27 cellular contexts compared by ENCODE assay signal in genomic region chr11:78740175-78741161, GRCh38.
DNase-seq lines count a peak whose midpoint lies in the region; ATAC-seq and TF ChIP-seq lines count a peak whose summit lies in the region.
"Had no signal": no experiment of that assay in that cellular context is flagged by ENCODE, and none has a peak within 500 bp of the region (broad histone marks: within the 10 kb centered on the region; RNA-seq: fewer than 3 reads in every experiment).

No MANE protein-coding gene starts in this region.

- peaks cover 6 to 55% (median 25%) of the 10 kb centered on the region in 3 donors for H3K4me1 ChIP-seq in esophagus squamous epithelium
- H3K4me1 ChIP-seq: breast epithelium, parathyroid adenoma had no signal

- H3K27me3 ChIP-seq in esophagus squamous epithelium, result peaks cover 0 to 15% (median 0%) of the 10 kb centered on the region in 4 donors
- H3K27me3 ChIP-seq: breast epithelium had no signal

- 56 to 57% methylated on average over 12 to 13 of the region's 13 CpGs for WGBS in esophagus squamous epithelium, 2 donors

- H3K9me3 Mint-ChIP-seq in nephron progenitor cell, result no peaks in the 10 kb centered on the region
- H3K9me3 Mint-ChIP-seq: activated naive CD8-positive, alpha-beta T cell treated with anti-CD3 and anti-CD28 coated beads, Interleukin-2, amount 50 U/mL, for 24 hours; CD4-positive, alpha-beta T cell; GM23338; stimulated activated naive B cell treated with anti-CD40 and anti-IgM and Interleukin-4, amounts not matched to agents 10 μg/mL and 1 μg/mL and 100 μg/mL, for 72 hours; T-helper 2 cell treated with Interferon-gamma antibody and Interleukin-4, amounts not matched to agents 5 μg/mL and 100 μg/mL, for 36 hours had no signal

- TF ChIP-seq POLR2A in esophagus squamous epithelium (IDR thresholded peaks at IDR 0.05), result no peak

- H3K27me3 Mint-ChIP-seq in nephron progenitor cell (ENCODE audit: low read depth, poor library complexity), result no peaks in the 10 kb centered on the region
- H3K27me3 Mint-ChIP-seq: activated naive CD8-positive, alpha-beta T cell treated with anti-CD3 and anti-CD28 coated beads, Interleukin-2, amount 50 U/mL, for 24 hours; CD4-positive, alpha-beta T cell had no signal

- H3K27ac Mint-ChIP-seq in nephron progenitor cell, result peak overlapping the region; percentile 77
- H3K27ac Mint-ChIP-seq: activated naive CD8-positive, alpha-beta T cell treated with anti-CD3 and anti-CD28 coated beads, Interleukin-2, amount 50 U/mL, for 24 hours; CD4-positive, alpha-beta T cell; GM23338; naive thymus-derived CD4-positive, alpha-beta T cell; stimulated activated naive B cell treated with anti-CD40 and anti-IgM and Interleukin-4, amounts not matched to agents 10 μg/mL and 1 μg/mL and 100 μg/mL, for 72 hours; T-helper 2 cell treated with Interferon-gamma antibody and Interleukin-4, amounts not matched to agents 5 μg/mL and 100 μg/mL, for 36 hours had no signal

- peak overlapping the region; percentile 9 to 54 (median 28) for H3K27ac ChIP-seq in esophagus squamous epithelium
- H3K27ac ChIP-seq in substantia nigra (ENCODE audit: low read depth, low read length, poor library complexity, severe bottlenecking), result no peak overlapping the region
- H3K27ac ChIP-seq: breast epithelium, parathyroid adenoma, SK-N-MC, WERI-Rb-1 had no signal

- no peak overlapping the region for H3K4me3 Mint-ChIP-seq in nephron progenitor cell
- H3K4me3 Mint-ChIP-seq: activated naive CD8-positive, alpha-beta T cell treated with anti-CD3 and anti-CD28 coated beads, Interleukin-2, amount 50 U/mL, for 24 hours; CD4-positive, alpha-beta T cell; GM23338; naive thymus-derived CD4-positive, alpha-beta T cell; stimulated activated naive B cell treated with anti-CD40 and anti-IgM and Interleukin-4, amounts not matched to agents 10 μg/mL and 1 μg/mL and 100 μg/mL, for 72 hours; T-helper 2 cell treated with Interferon-gamma antibody and Interleukin-4, amounts not matched to agents 5 μg/mL and 100 μg/mL, for 36 hours had no signal

- H3K9me3 ChIP-seq in esophagus squamous epithelium, result no peaks in the 10 kb centered on the region
- H3K9me3 ChIP-seq: breast epithelium had no signal

- intact Hi-C loops in esophagus squamous epithelium (cut with DNase I), result no loop called here

- TF ChIP-seq CTCF in esophagus squamous epithelium (IDR thresholded peaks at IDR 0.05) (no peak), nephron progenitor cell (IDR thresholded peaks at IDR 0.05) (no peak)

- peaks cover 92% of the 10 kb centered on the region for H3K36me3 Mint-ChIP-seq in nephron progenitor cell (ENCODE audit: low read depth)
- H3K36me3 Mint-ChIP-seq: naive thymus-derived CD4-positive, alpha-beta T cell; stimulated activated naive B cell treated with anti-CD40 and anti-IgM and Interleukin-4, amounts not matched to agents 10 μg/mL and 1 μg/mL and 100 μg/mL, for 72 hours had no signal

- DNase-seq in MV-4-11 (lab: John Stamatoyannopoulos, UW) (peak; percentile 24), NCI-H2171 treated with DMSO at 0.1 percent for 48 hours (lab: John Stamatoyannopoulos, UW) (peak; percentile 78), esophagus squamous epithelium (lab: John Stamatoyannopoulos, UW) (no peak), nephron progenitor cell (no peak), substantia nigra (lab: John Stamatoyannopoulos, UW) (no peak)
- DNase-seq: activated CD4-positive, alpha-beta T cell treated with anti-CD3 and anti-CD28 coated beads, Interleukin-2, amount 50 U/mL, for 48 hours; activated effector memory CD4-positive, alpha-beta T cell treated with anti-CD3 and anti-CD28 coated beads, Interleukin-2, amount 50 U/mL, for 16 hours; activated naive CD8-positive, alpha-beta T cell treated with anti-CD3 and anti-CD28 coated beads, Interleukin-2, amount 50 U/mL, for 24 hours; CD4-positive, alpha-beta T cell; cortex of kidney; DMS79; hippocampal formation; MM.1S; naive thymus-derived CD4-positive, alpha-beta T cell; NCI-H2029; NCI-H526 treated with DMSO at 0.1 percent for 48 hours; stimulated activated CD4-positive, alpha-beta T cell treated with anti-CD3 and anti-CD28 coated beads, Interleukin-1b, Interleukin-23, amount 100 ng/mL, for 48 hours; stimulated activated naive B cell treated with anti-CD40 and anti-IgM and Interleukin-4, amounts not matched to agents 10 μg/mL and 1 μg/mL and 100 μg/mL, for 72 hours; WERI-Rb-1 had no signal

- no peak overlapping the region for H3K4me3 ChIP-seq in esophagus squamous epithelium
- H3K4me3 ChIP-seq: breast epithelium, GM12878, GM23338, SK-N-MC had no signal

- peaks cover 14% of the 10 kb centered on the region for H3K4me1 Mint-ChIP-seq in nephron progenitor cell
- H3K4me1 Mint-ChIP-seq: activated naive CD8-positive, alpha-beta T cell treated with anti-CD3 and anti-CD28 coated beads, Interleukin-2, amount 50 U/mL, for 24 hours; naive thymus-derived CD4-positive, alpha-beta T cell; stimulated activated naive B cell treated with anti-CD40 and anti-IgM and Interleukin-4, amounts not matched to agents 10 μg/mL and 1 μg/mL and 100 μg/mL, for 72 hours had no signal

- peaks cover 0 to 7% (median 0%) of the 10 kb centered on the region in 3 donors for H3K36me3 ChIP-seq in esophagus squamous epithelium
- H3K36me3 ChIP-seq: breast epithelium, WERI-Rb-1 had no signal

- ATAC-seq in HG03439 (IDR thresholded peaks at IDR 0.05; ENCODE audit: unreplicated experiment) (no peak), HG02571 (IDR thresholded peaks at IDR 0.05; ENCODE audit: unreplicated experiment) (no peak)
- ATAC-seq: activated naive CD8-positive, alpha-beta T cell treated with anti-CD3 and anti-CD28 coated beads, Interleukin-2, amount 50 U/mL, for 24 hours; GM12878; GM23338; naive thymus-derived CD4-positive, alpha-beta T cell; stimulated activated naive B cell treated with anti-CD40 and anti-IgM and Interleukin-4, amounts not matched to agents 10 μg/mL and 1 μg/mL and 100 μg/mL, for 72 hours had no signal

Comparison
In these comparisons a context has a peak if more than half of its experiments do, and no peak if none do; other contexts are left out.
1. DNase-seq: peak in MV-4-11 (single experiment) and NCI-H2171 treated with DMSO at 0.1 percent for 48 hours (single experiment); none in esophagus squamous epithelium (single experiment), nephron progenitor cell (single experiment) and substantia nigra (0 of 49).